ENCODE assay signal across 18 cellular contexts in the genomic region with DNA sequence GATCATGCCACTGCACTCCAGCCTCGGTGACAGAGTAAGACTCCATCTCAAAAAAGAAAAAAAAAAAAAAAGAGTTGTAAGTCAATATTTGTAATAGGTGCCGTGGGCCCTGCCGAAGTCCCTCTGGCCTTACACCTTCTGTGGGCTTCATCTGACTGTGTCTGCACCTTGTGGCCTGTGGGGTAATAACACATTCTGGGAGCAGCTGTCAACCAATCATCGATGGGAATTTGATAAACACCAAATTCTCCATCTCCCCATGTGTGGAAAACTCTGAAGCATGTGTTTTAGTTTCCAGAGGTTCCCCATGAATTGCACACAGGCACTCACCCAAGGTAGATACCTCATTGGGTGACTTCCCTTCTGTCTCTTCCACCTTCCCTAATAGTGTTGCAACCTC. TPM values are rescaled to one million over a fixed set of nuclear protein-coding genes. Genes with fewer than 3 reads are reported as not detected.
DNase-seq lines count a peak whose midpoint lies in the region; ATAC-seq and TF ChIP-seq lines count a peak whose summit lies in the region.
"Had no signal": no experiment of that assay in that cellular context is flagged by ENCODE, and none has a peak within 500 bp of the region (broad histone marks: within the 10 kb centered on the region; RNA-seq: fewer than 3 reads in every experiment).

No MANE protein-coding gene starts in this region.

- H3K36me3 ChIP-seq in WERI-Rb-1 = peaks cover 19% of the 10 kb centered on the region
- H3K36me3 ChIP-seq in naive thymus-derived CD4-positive, alpha-beta T cell (ENCODE audit: control insufficient read depth in 2 of 3, insufficient read depth in 3 of 3, low read length in 3 of 3) = peaks cover 8 to 35% (median 13%) of the 10 kb centered on the region in 3 experiments
- peaks cover 8 to 95% (median 45%) of the 10 kb centered on the region in 6 donors for H3K36me3 ChIP-seq in spleen

- no peaks in the 10 kb centered on the region for H3K27me3 Mint-ChIP-seq in naive thymus-derived CD4-positive, alpha-beta T cell
- H3K27me3 Mint-ChIP-seq: activated CD4-positive, alpha-beta memory T cell treated with anti-CD3 and anti-CD28 coated beads for 36 hours; activated naive CD8-positive, alpha-beta T cell treated with anti-CD3 and anti-CD28 coated beads, Interleukin-2, amount 50 U/mL, for 24 hours; naive thymus-derived CD8-positive, alpha-beta T cell had no signal

- DNase-seq in KBM-7 (peak; percentile 15), WERI-Rb-1 (no peak), spleen (no peak), NCI-H2081 treated with DMSO at 0.1 percent for 48 hours (lab: John Stamatoyannopoulos, UW) (no peak), NCI-H2081 (lab: John Stamatoyannopoulos, UW) (no peak)
- DNase-seq in naive thymus-derived CD4-positive, alpha-beta T cell = no peak
- DNase-seq: activated CD4-positive, alpha-beta memory T cell treated with anti-CD3 and anti-CD28 coated beads for 36 hours; activated naive CD8-positive, alpha-beta T cell treated with anti-CD3 and anti-CD28 coated beads, Interleukin-2, amount 50 U/mL, for 24 hours; mammary epithelial cell; naive thymus-derived CD8-positive, alpha-beta T cell; NCI-H1092 treated with DMSO at 0.1 percent for 48 hours; NCI-H526 treated with DMSO at 0.1 percent for 48 hours; Peyer's patch; stimulated activated CD4-positive, alpha-beta T cell treated with anti-CD3 and anti-CD28 coated beads, Interleukin-4, amount 100 ng/mL, for 24 hours had no signal

- H3K27ac ChIP-seq in WERI-Rb-1 = no peak overlapping the region
- H3K27ac ChIP-seq in naive thymus-derived CD4-positive, alpha-beta T cell (ENCODE audit: low read depth, low read length) = no peak overlapping the region
- no peak overlapping the region for H3K27ac ChIP-seq in spleen
- H3K27ac ChIP-seq: BLaER1, dorsolateral prefrontal cortex, Peyer's patch, thoracic aorta had no signal

- TF ChIP-seq CTCF in GM12872 (IDR thresholded peaks at IDR 0.05; ENCODE audit: insufficient read depth, low read depth, low read length) (0 out of 3 replicates have a peak, but pooled peaks have one; percentile 5), WERI-Rb-1 (IDR thresholded peaks at IDR 0.05; ENCODE audit: low read depth, low read length) (0 out of 2 replicates have a peak, but pooled peaks have one; percentile 3), spleen (IDR thresholded peaks at IDR 0.05 in 8 of 11, conservative IDR thresholded peaks at IDR 0.05 in 3 of 11) (no peak)

- peak overlapping the region in 2 of 9 donors; percentile 5 to 20 for H3K27ac Mint-ChIP-seq in naive thymus-derived CD4-positive, alpha-beta T cell
- H3K27ac Mint-ChIP-seq: activated CD4-positive, alpha-beta memory T cell treated with anti-CD3 and anti-CD28 coated beads for 36 hours; activated naive CD8-positive, alpha-beta T cell treated with anti-CD3 and anti-CD28 coated beads, Interleukin-2, amount 50 U/mL, for 24 hours had no signal

- H3K4me1 ChIP-seq in naive thymus-derived CD4-positive, alpha-beta T cell (ENCODE audit: control insufficient read depth in 2 of 2, insufficient read depth in 2 of 2, low read length in 2 of 2) = no peaks in the 10 kb centered on the region
- no peaks in the 10 kb centered on the region for H3K4me1 ChIP-seq in spleen
- H3K4me1 ChIP-seq: BLaER1, Peyer's patch had no signal

- H3K4me1 Mint-ChIP-seq in naive thymus-derived CD4-positive, alpha-beta T cell = peaks cover 0 to 5% (median 4%) of the 10 kb centered on the region in 7 donors
- H3K4me1 Mint-ChIP-seq: activated naive CD8-positive, alpha-beta T cell treated with anti-CD3 and anti-CD28 coated beads, Interleukin-2, amount 50 U/mL, for 24 hours had no signal

- POLR2A ChIA-PET in naive thymus-derived CD4-positive, alpha-beta T cell (lab: Charles Lee) = interaction anchor here (1.1 kb wide), 1 partner anchor 11 kb away, joined by 3 read pairs; a partner anchor contains a TSS

- WGBS in spleen, 5 donors = 93 to 98% (median 96%) methylated on average over 4 of the region's 4 CpGs

- no peaks in the 10 kb centered on the region for H3K27me3 ChIP-seq in WERI-Rb-1 (ENCODE audit: insufficient read depth, low read depth, severe bottlenecking)
- no peaks in the 10 kb centered on the region for H3K27me3 ChIP-seq in naive thymus-derived CD4-positive, alpha-beta T cell (ENCODE audit: control insufficient read depth in 2 of 2, insufficient read depth in 2 of 2, low read length in 2 of 2)
- H3K27me3 ChIP-seq in spleen (replicated peaks in 1 of 7) = no peaks in the 10 kb centered on the region
- H3K27me3 ChIP-seq: dorsolateral prefrontal cortex, Peyer's patch had no signal

- intact Hi-C loops in naive thymus-derived CD4-positive, alpha-beta T cell (cut with micrococcal nuclease) = no loop called here
- intact Hi-C loops in spleen (cut with DNase I; ENCODE audit: low total_unique reads) = no loop called here

- in situ Hi-C loops in KBM-7 (cut with MboI; ENCODE audit: low pct_unique_long_range_greater_than_20kb, low sequenced_read_pairs) = no loop called here

- CTCF ChIA-PET in naive thymus-derived CD4-positive, alpha-beta T cell (lab: Charles Lee) = interaction anchor here (0.6 kb wide), 1 partner anchor 765 kb away, joined by 4 read pairs; no protein-coding TSS in a partner anchor

- H3K36me3 Mint-ChIP-seq in naive thymus-derived CD4-positive, alpha-beta T cell = peaks cover 13 to 77% (median 39%) of the 10 kb centered on the region in 5 donors

- H3K4me3 Mint-ChIP-seq in naive thymus-derived CD4-positive, alpha-beta T cell = no peak overlapping the region
- H3K4me3 Mint-ChIP-seq: activated CD4-positive, alpha-beta memory T cell treated with anti-CD3 and anti-CD28 coated beads for 36 hours; activated naive CD8-positive, alpha-beta T cell treated with anti-CD3 and anti-CD28 coated beads, Interleukin-2, amount 50 U/mL, for 24 hours; naive thymus-derived CD8-positive, alpha-beta T cell had no signal

- no peak overlapping the region for H3K4me3 ChIP-seq in WERI-Rb-1 (ENCODE audit: low read depth, low read length)
- H3K4me3 ChIP-seq in naive thymus-derived CD4-positive, alpha-beta T cell (ENCODE audit: low read length) = no peak overlapping the region
- no peak overlapping the region for H3K4me3 ChIP-seq in spleen
- H3K4me3 ChIP-seq: BLaER1, dorsolateral prefrontal cortex, Peyer's patch, thoracic aorta had no signal

- H3K9me3 ChIP-seq in WERI-Rb-1 (ENCODE audit: severe bottlenecking) (peaks cover 2% of the 10 kb centered on the region), spleen (peaks cover 7 to 18% (median 15%) of the 10 kb centered on the region in 8 donors)
- peaks cover 6 to 15% (median 13%) of the 10 kb centered on the region in 3 experiments for H3K9me3 ChIP-seq in naive thymus-derived CD4-positive, alpha-beta T cell (ENCODE audit: control insufficient read depth in 2 of 3, low read length in 3 of 3)

- no peak for TF ChIP-seq POLR2A in spleen (IDR thresholded peaks at IDR 0.05)

- H3K9me3 Mint-ChIP-seq in naive thymus-derived CD4-positive, alpha-beta T cell = peaks cover 0 to 26% (median 16%) of the 10 kb centered on the region in 11 donors

- ATAC-seq in naive thymus-derived CD4-positive, alpha-beta T cell = peak; percentile 26
- ATAC-seq: activated naive CD8-positive, alpha-beta T cell treated with anti-CD3 and anti-CD28 coated beads, Interleukin-2, amount 50 U/mL, for 24 hours had no signal

RNA-seq across cellular contexts. Expression of a gene that starts 10.8 kb away (rescaled TPM):
- 100 to 1,000 TPM in 2 of 5 experiments, 10 to 100 TPM in 3; 55.2 to 199 (median 98.1) TPM for total RNA-seq in naive thymus-derived CD4-positive, alpha-beta T cell
- polyA plus RNA-seq in naive thymus-derived CD4-positive, alpha-beta T cell = 10 to 100 TPM; 68.2 to 93.3 TPM
- total RNA-seq in spleen = 10 to 100 TPM; 46.3 to 96.2 (median 52.0) TPM
- polyA plus RNA-seq in spleen = 10 to 100 TPM; 25.8 to 37.5 (median 32.3) TPM

RNA-seq across cellular contexts. Expression of a gene that starts 15.2 kb away (rescaled TPM):
- 10 to 100 TPM in 1 of 5 experiments, 1 to 10 TPM in 4; 4.7 to 11.0 (median 8.3) TPM for total RNA-seq in naive thymus-derived CD4-positive, alpha-beta T cell
- polyA plus RNA-seq in naive thymus-derived CD4-positive, alpha-beta T cell = 1 to 10 TPM; 4.1 to 8.1 TPM
- total RNA-seq in spleen = 10 to 100 TPM in 3 of 7 donors, 1 to 10 TPM in 4; 7.5 to 12.2 (median 9.2) TPM
- polyA plus RNA-seq in spleen = 1 to 10 TPM; 2.9 to 3.6 (median 3.0) TPM

RNA-seq across cellular contexts. Expression of a gene that starts 16.5 kb away (rescaled TPM):
- total RNA-seq in naive thymus-derived CD4-positive, alpha-beta T cell = 10 to 100 TPM; 17.4 to 28.0 (median 27.3) TPM
- 10 to 100 TPM in 1 of 2 donors, 1 to 10 TPM in 1; 9.5 to 10.6 TPM for polyA plus RNA-seq in naive thymus-derived CD4-positive, alpha-beta T cell
- 10 to 100 TPM in 6 of 7 donors, 1 to 10 TPM in 1; 8.9 to 21.1 (median 13.6) TPM for total RNA-seq in spleen
- polyA plus RNA-seq in spleen = 10 to 100 TPM; 10.7 to 22.5 (median 13.6) TPM

RNA-seq across cellular contexts. Expression of a gene that starts 23.3 kb away (rescaled TPM):
- 100 to 1,000 TPM in 3 of 5 experiments, 10 to 100 TPM in 2; 77.8 to 349 (median 126) TPM for total RNA-seq in naive thymus-derived CD4-positive, alpha-beta T cell
- 100 to 1,000 TPM; 345 to 406 TPM for polyA plus RNA-seq in naive thymus-derived CD4-positive, alpha-beta T cell
- 100 to 1,000 TPM; 129 to 348 (median 166) TPM for total RNA-seq in spleen
- 100 to 1,000 TPM; 689 to 920 (median 827) TPM for polyA plus RNA-seq in spleen

RNA-seq across cellular contexts. Expression of a gene that starts 50.5 kb away (rescaled TPM):
- total RNA-seq in naive thymus-derived CD4-positive, alpha-beta T cell = 10 to 100 TPM; 36.3 to 69.4 (median 45.7) TPM
- 10 to 100 TPM; 22.4 to 28.3 TPM for polyA plus RNA-seq in naive thymus-derived CD4-positive, alpha-beta T cell
- 10 to 100 TPM; 29.9 to 40.3 (median 35.1) TPM for total RNA-seq in spleen
- 10 to 100 TPM; 28.7 to 49.6 (median 46.7) TPM for polyA plus RNA-seq in spleen

Comparison
In these comparisons a context has a peak if more than half of its experiments do, and no peak if none do; other contexts are left out.
1. CTCF ChIP-seq: peak in GM12872 (single experiment) and WERI-Rb-1 (single experiment); none in spleen (0 of 11).